ENCODE assay signal across 28 cellular contexts in genomic region chr9:6640268-6641072, GRCh38. TPM values are rescaled to one million over a fixed set of nuclear protein-coding genes. Genes with fewer than 3 reads are reported as not detected.
A peak's percentile ranks its signal among the peaks of the same experiment; 100 is the strongest.
DNase-seq lines count a peak whose midpoint lies in the region; ATAC-seq, FAIRE-seq and TF ChIP-seq lines count a peak whose summit lies in the region.
"Had no signal": no experiment of that assay in that cellular context is flagged by ENCODE, and none has a peak within 500 bp of the region (broad histone marks: within the 10 kb centered on the region; RNA-seq: fewer than 3 reads in every experiment).

No MANE protein-coding gene starts in this region.

- H3K36me3 ChIP-seq in breast epithelium (no peaks in the 10 kb centered on the region), thyroid gland (no peaks in the 10 kb centered on the region)
- H3K36me3 ChIP-seq: vagina had no signal

- H3K9me3 ChIP-seq in breast epithelium (no peaks in the 10 kb centered on the region), thyroid gland (no peaks in the 10 kb centered on the region)
- H3K9me3 ChIP-seq: A549, vagina had no signal

- CTCF ChIA-PET in MCF 10A (lab: Yijun Ruan, JAX) = interaction anchor here (0.6 to 3.5 kb wide), 5 partner anchors 27 to 56 kb away, joined by 3 to 13 read pairs (median 4); no protein-coding TSS in a partner anchor

- intact Hi-C loops in MCF 10A (cut with micrococcal nuclease) = no loop called here
- intact Hi-C loops in breast epithelium (cut with DNase I; ENCODE audit: low total_unique reads) = loop anchor here (1.0 kb wide), 1 partner anchor 8 kb away; no protein-coding TSS in a partner anchor
- intact Hi-C loops in thyroid gland (cut with DNase I) = no loop called here

- 57 to 77% methylated on average over 9 of the region's 9 CpGs for WGBS in thyroid gland, 2 donors

- H3K27ac ChIP-seq in breast epithelium (no peak overlapping the region), thyroid gland (peak overlapping the region in 1 of 3 donors; percentile 51)
- H3K27ac ChIP-seq: A549, PC-9, vagina had no signal

- H3K27me3 Mint-ChIP-seq in MCF 10A (ENCODE audit: insufficient read depth, unreplicated experiment) = no peaks in the 10 kb centered on the region

- H3K4me3 ChIP-seq in breast epithelium = no peak overlapping the region
- H3K4me3 ChIP-seq in thyroid gland (replicated peaks in 1 of 3) = no peak overlapping the region
- H3K4me3 ChIP-seq: A549, GM23338, lung, PC-9, vagina had no signal

- TF ChIP-seq CTCF in MCF 10A (IDR thresholded peaks at IDR 0.05; ENCODE audit: unreplicated experiment) (no peak), breast epithelium (IDR thresholded peaks at IDR 0.05) (no peak), thyroid gland (IDR thresholded peaks at IDR 0.05) (no peak)

- no TSS peak for BruUV-seq in MCF 10A (replicated peaks; lab: Mats Ljungman, UMichigan)

- no peaks in the 10 kb centered on the region for H3K36me3 Mint-ChIP-seq in MCF 10A (ENCODE audit: insufficient read depth, unreplicated experiment)
- H3K36me3 Mint-ChIP-seq: CD8-positive, alpha-beta memory T cell; stimulated activated memory B cell treated with anti-CD40 and anti-IgM and Interleukin-4, amounts not matched to agents 10 μg/mL and 1 μg/mL and 100 μg/mL, for 72 hours had no signal

- peaks cover 9% of the 10 kb centered on the region for H3K4me1 Mint-ChIP-seq in MCF 10A (ENCODE audit: insufficient read depth, unreplicated experiment)

- no peak overlapping the region for H3K4me3 Mint-ChIP-seq in MCF 10A (ENCODE audit: unreplicated experiment)
- H3K4me3 Mint-ChIP-seq: activated CD8-positive, alpha-beta T cell treated with anti-CD3 and anti-CD28 coated beads, Interleukin-2, amount 10 ng/mL, durations not matched to agents 7 days and 5 days; activated T-cell treated with anti-CD3 and anti-CD28 coated beads, Interleukin-2, amount 50 U/mL, for 4 hours; CD8-positive, alpha-beta memory T cell; GM23338; stimulated activated memory B cell treated with anti-CD40 and anti-IgM and Interleukin-4, amounts not matched to agents 10 μg/mL and 1 μg/mL and 100 μg/mL, for 72 hours had no signal

- peaks cover 0 to 25% of the 10 kb centered on the region in 2 donors for H3K27me3 ChIP-seq in breast epithelium
- no peaks in the 10 kb centered on the region for H3K27me3 ChIP-seq in thyroid gland
- H3K27me3 ChIP-seq: vagina had no signal

- H3K4me1 ChIP-seq in breast epithelium (peaks cover 0 to 8% of the 10 kb centered on the region in 2 donors), thyroid gland (peaks cover 10% of the 10 kb centered on the region in 2 donors)

- POLR2A ChIA-PET in MCF 10A (lab: Yijun Ruan, JAX) = interaction anchor here (1.9 to 6.4 kb wide), 4 partner anchors 9 to 117 kb away, joined by 4 to 27 read pairs (median 10); partner anchors contain the start of gene KDM4C

- TF ChIP-seq POLR2A in breast epithelium (IDR thresholded peaks at IDR 0.05) (no peak), thyroid gland (IDR thresholded peaks at IDR 0.05) (no peak)

- H3K27ac Mint-ChIP-seq in MCF 10A (ENCODE audit: low read depth, unreplicated experiment) = peak overlapping the region; percentile 77
- H3K27ac Mint-ChIP-seq: activated CD8-positive, alpha-beta T cell treated with anti-CD3 and anti-CD28 coated beads, Interleukin-2, amount 10 ng/mL, durations not matched to agents 7 days and 5 days; CD8-positive, alpha-beta memory T cell; stimulated activated memory B cell treated with anti-CD40 and anti-IgM and Interleukin-4, amounts not matched to agents 10 μg/mL and 1 μg/mL and 100 μg/mL, for 72 hours had no signal

- FAIRE-seq in RCC 7860 (lab: Jason Lieb, UNC) = no peak
- FAIRE-seq: A549, HTR-8/SVneo had no signal

- H3K9me3 Mint-ChIP-seq in MCF 10A (ENCODE audit: unreplicated experiment) = no peaks in the 10 kb centered on the region
- H3K9me3 Mint-ChIP-seq: activated T-cell treated with anti-CD3 and anti-CD28 coated beads, Interleukin-2, amount 50 U/mL, for 4 hours; CD8-positive, alpha-beta memory T cell; GM23338; stimulated activated memory B cell treated with anti-CD40 and anti-IgM and Interleukin-4, amounts not matched to agents 10 μg/mL and 1 μg/mL and 100 μg/mL, for 72 hours had no signal

- ATAC-seq in esophagus mucosa (peak; percentile 62), GM19463 (IDR thresholded peaks at IDR 0.05; ENCODE audit: unreplicated experiment) (no peak)
- ATAC-seq: A549; activated CD8-positive, alpha-beta T cell treated with anti-CD3 and anti-CD28 coated beads, Interleukin-2, amount 10 ng/mL, durations not matched to agents 7 days and 5 days; activated T-cell treated with anti-CD3 and anti-CD28 coated beads, Interleukin-2, amount 50 U/mL, for 4 hours; GM23338; stimulated activated memory B cell treated with anti-CD40 and anti-IgM and Interleukin-4, amounts not matched to agents 10 μg/mL and 1 μg/mL and 100 μg/mL, for 72 hours had no signal

- DNase-seq in MCF 10A (ENCODE audit: unreplicated experiment) = peak; percentile 76
- DNase-seq in breast epithelium (ENCODE audit: low spot score in 2 of 2) = no peak
- peak; percentile 39 for DNase-seq in myocyte (ENCODE audit: low read depth)
- DNase-seq in thyroid gland = peak; percentile 51 to 65
- no peak for DNase-seq in RCC 7860 (ENCODE audit: low spot score)
- DNase-seq in medulla oblongata (ENCODE audit: extremely low spot score) = no peak
- DNase-seq: activated CD4-positive, alpha-beta T cell treated with anti-CD3 and anti-CD28 coated beads for 1 hour; activated CD8-positive, alpha-beta T cell treated with anti-CD3 and anti-CD28 coated beads, Interleukin-2, amount 10 ng/mL, durations not matched to agents 7 days and 5 days; activated T-cell treated with anti-CD3 and anti-CD28 coated beads, Interleukin-2, amount 50 U/mL, for 4 hours; CD8-positive, alpha-beta memory T cell; DMS79 treated with DMSO at 0.1 percent for 48 hours; effector CD4-positive, alpha-beta T cell; erythroblast; foreskin fibroblast; KG1; MV-4-11; NCI-H1694 treated with DMSO at 0.1 percent for 48 hours; PC-9; stimulated activated CD4-positive, alpha-beta T cell treated with anti-CD3 and anti-CD28 coated beads, Interleukin-4, amount 100 ng/mL, for 1 hour; T-helper 1 cell had no signal

RNA-seq across cellular contexts. Expression of gene GLDC, which starts 5.1 kb away (rescaled TPM):
- 2.9 and 3.3 TPM in 2 replicates for total RNA-seq in MCF 10A (2022)
- 1 to 10 TPM in 1 of 3 donors, under 1 TPM in 2; 0.16 to 2.6 (median 0.66) TPM for total RNA-seq in breast epithelium
- total RNA-seq in esophagus mucosa = 28.3 TPM
- 0.26 and 0.62 TPM in 2 replicates for total RNA-seq in myocyte
- 0.35 TPM for polyA plus RNA-seq in myocyte (2012)
- total RNA-seq in thyroid gland = 10 to 100 TPM in 2 of 4 donors, 1 to 10 TPM in 2; 1.7 to 15.1 (median 8.6) TPM

Comparison
In these comparisons a context has a peak if more than half of its experiments do, and no peak if none do; other contexts are left out.
1. DNase-seq: peak in MCF 10A (single experiment), myocyte (single experiment) and thyroid gland (2 of 2); none in breast epithelium (0 of 2), RCC 7860 (single experiment) and medulla oblongata (single experiment).